21 cellular contexts compared by ENCODE assay signal in genomic region chr11:4654635-4655335, GRCh38. TPM values are rescaled to one million over a fixed set of nuclear protein-coding genes. Genes with fewer than 3 reads are reported as not detected.
DNase-seq lines count a peak whose midpoint lies in the region; ATAC-seq and TF ChIP-seq lines count a peak whose summit lies in the region.
"Had no signal": no experiment of that assay in that cellular context is flagged by ENCODE, and none has a peak within 500 bp of the region (broad histone marks: within the 10 kb centered on the region; RNA-seq: fewer than 3 reads in every experiment).

No MANE protein-coding gene starts in this region.

- no peak overlapping the region for H2AFZ ChIP-seq in H9 (ENCODE audit: low read length)
- H2AFZ ChIP-seq: GM23248 had no signal

- H3K4me2 ChIP-seq in H9 (ENCODE audit: insufficient read depth, insufficient read length, low read length), result no peak overlapping the region

- H2BK15ac ChIP-seq in H9 (ENCODE audit: low read depth, low read length), result no peak overlapping the region

- H3K79me2 ChIP-seq in H9 (ENCODE audit: insufficient read depth, low read length), result no peaks in the 10 kb centered on the region

- H3K79me1 ChIP-seq in H9 (ENCODE audit: insufficient read depth, low read depth, low read length, poor library complexity, severe bottlenecking), result no peaks in the 10 kb centered on the region

- H3K4ac ChIP-seq in H9 (ENCODE audit: low read depth, low read length), result no peak overlapping the region

- ATAC-seq in GM18517 (IDR thresholded peaks at IDR 0.05; ENCODE audit: unreplicated experiment), result peak; percentile 56
- peak; percentile 71 for ATAC-seq in GM19452 (IDR thresholded peaks at IDR 0.05; ENCODE audit: unreplicated experiment)
- ATAC-seq in stimulated activated effector memory CD8-positive, alpha-beta T cell treated with anti-CD3 and anti-CD28 coated beads, Interleukin-12 subunit alpha, Interleukin-12 subunit beta, amount 100 ng/mL, for 72 hours, result peak; percentile 65
- no peak for ATAC-seq in psoas muscle

- no peak overlapping the region for H4K8ac ChIP-seq in H9 (replicated peaks; ENCODE audit: insufficient read length, low read depth, low read length)

- no peak overlapping the region for H4K91ac ChIP-seq in H9 (ENCODE audit: insufficient read length, low read depth, low read length)

- no peak overlapping the region for H3K9ac ChIP-seq in H9 (ENCODE audit: extremely low read depth, insufficient read length, low read length)
- H3K9ac ChIP-seq: GM23248 had no signal

- H3K4me1 Mint-ChIP-seq in stimulated activated effector memory CD8-positive, alpha-beta T cell treated with anti-CD3 and anti-CD28 coated beads, Interleukin-12 subunit alpha, Interleukin-12 subunit beta, amount 100 ng/mL, for 72 hours, result no peaks in the 10 kb centered on the region
- H3K4me1 Mint-ChIP-seq in H9, result peaks cover 0 to 3% of the 10 kb centered on the region in 2 experiments; a peak in 1 of 4 replicates

- H3K36me3 Mint-ChIP-seq in stimulated activated effector memory CD8-positive, alpha-beta T cell treated with anti-CD3 and anti-CD28 coated beads, Interleukin-12 subunit alpha, Interleukin-12 subunit beta, amount 100 ng/mL, for 72 hours, result no peaks in the 10 kb centered on the region
- H3K36me3 Mint-ChIP-seq in H9 (ENCODE audit: insufficient read depth in 1 of 3, low read depth in 3 of 3), result no peaks in the 10 kb centered on the region

- DNase-seq in OCI-M1 (lab: John Stamatoyannopoulos, UW) (peak; percentile 30), psoas muscle (no peak), H9 (no peak), GM10248 (ENCODE audit: extremely low spot score) (no peak)
- DNase-seq in stimulated activated effector memory CD8-positive, alpha-beta T cell treated with anti-CD3 and anti-CD28 coated beads, Interleukin-12 subunit alpha, Interleukin-12 subunit beta, amount 100 ng/mL, for 72 hours (ENCODE audit: low spot score in 2 of 2), result no peak
- DNase-seq: CD4-positive, alpha-beta T cell; COR-L47; DMS79; GM23248; Karpas-422; NCI-H1694; NCI-H2081; NCI-H2171 treated with DMSO at 0.1 percent for 48 hours; NCI-H524 treated with DMSO at 0.1 percent for 48 hours; NCI-H82; SHP77 had no signal

- H3K9me3 ChIP-seq in psoas muscle (no peaks in the 10 kb centered on the region), H9 (ENCODE audit: control insufficient read depth, low read depth, low read length) (no peaks in the 10 kb centered on the region)
- H3K9me3 ChIP-seq: HAP-1 had no signal

- TF ChIP-seq CTCF in psoas muscle (IDR thresholded peaks at IDR 0.05) (no peak), H9 (conservative IDR thresholded peaks at IDR 0.05) (no peak), GM10248 (IDR thresholded peaks at IDR 0.05; ENCODE audit: control extremely low read depth, extremely low read depth, low read depth, missing control alignments) (no peak)

- H3K4me1 ChIP-seq in psoas muscle (no peaks in the 10 kb centered on the region), H9 (ENCODE audit: insufficient read depth, low read length) (no peaks in the 10 kb centered on the region)
- H3K4me1 ChIP-seq: HAP-1 had no signal

- H2AK5ac ChIP-seq in H9 (ENCODE audit: insufficient read length, low read length), result no peak overlapping the region

- no peak overlapping the region for H3T11ph ChIP-seq in H9 (ENCODE audit: low read length)

- CTCF ChIA-PET in GM10248 (lab: Yijun Ruan, JAX), result no interaction called here

- no peak overlapping the region for H3K27ac Mint-ChIP-seq in stimulated activated effector memory CD8-positive, alpha-beta T cell treated with anti-CD3 and anti-CD28 coated beads, Interleukin-12 subunit alpha, Interleukin-12 subunit beta, amount 100 ng/mL, for 72 hours
- no peak overlapping the region; a peak in 1 of 7 replicates for H3K27ac Mint-ChIP-seq in H9
- H3K27ac Mint-ChIP-seq: CD4-positive, alpha-beta T cell had no signal

- no peaks in the 10 kb centered on the region for H3K36me3 ChIP-seq in psoas muscle (ENCODE audit: insufficient read depth in 1 of 2, low read depth in 1 of 2)
- H3K36me3 ChIP-seq: HAP-1 had no signal

- H2BK5ac ChIP-seq in H9 (ENCODE audit: insufficient read length, low read length), result no peak overlapping the region

- H2BK20ac ChIP-seq in H9 (ENCODE audit: low read depth, low read length, poor library complexity, severe bottlenecking), result no peak overlapping the region

- 51 to 74% (median 73%) methylated on average over 2 of the region's 2 CpGs for WGBS in psoas muscle, 3 donors
- no CpG with 5 or more reads among the region's 2 CpGs for WGBS in H9 (ENCODE audit: extremely low coverage, insufficient read length, low lambda C conversion rate)

- H3K27me3 ChIP-seq in psoas muscle (ENCODE audit: insufficient read depth in 3 of 3, low read length in 2 of 3) (no peaks in the 10 kb centered on the region), H9 (ENCODE audit: insufficient read depth, low read length) (no peaks in the 10 kb centered on the region)

- H4K5ac ChIP-seq in H9 (ENCODE audit: insufficient read length, low read depth, low read length), result no peak overlapping the region

- H3K4me3 Mint-ChIP-seq in stimulated activated effector memory CD8-positive, alpha-beta T cell treated with anti-CD3 and anti-CD28 coated beads, Interleukin-12 subunit alpha, Interleukin-12 subunit beta, amount 100 ng/mL, for 72 hours, result no peak overlapping the region
- H3K4me3 Mint-ChIP-seq in H9, result no peak overlapping the region
- H3K4me3 Mint-ChIP-seq: CD4-positive, alpha-beta T cell had no signal

- H2BK120ac ChIP-seq in H9 (ENCODE audit: low read depth, low read length, poor library complexity, severe bottlenecking), result no peak overlapping the region

- no peaks in the 10 kb centered on the region for H3K27me3 Mint-ChIP-seq in H9 (ENCODE audit: low read depth)

- no peak overlapping the region for H3K23ac ChIP-seq in H9 (ENCODE audit: insufficient read length, low read depth, low read length)

- H3K14ac ChIP-seq in H9 (ENCODE audit: insufficient read depth, low read length), result no peak overlapping the region

- intact Hi-C loops in psoas muscle (cut with DNase I), result no loop called here

- no peak overlapping the region for H3K56ac ChIP-seq in H9 (ENCODE audit: insufficient read length, low read depth, low read length)

- no peaks in the 10 kb centered on the region for H3K23me2 ChIP-seq in H9 (ENCODE audit: insufficient read length, low read depth, low read length, poor library complexity, severe bottlenecking)

- no peak overlapping the region for H3K4me3 ChIP-seq in psoas muscle
- H3K4me3 ChIP-seq: GM23248, HAP-1 had no signal

- H3K9me3 Mint-ChIP-seq in stimulated activated effector memory CD8-positive, alpha-beta T cell treated with anti-CD3 and anti-CD28 coated beads, Interleukin-12 subunit alpha, Interleukin-12 subunit beta, amount 100 ng/mL, for 72 hours, result peaks cover 3% of the 10 kb centered on the region
- H3K9me3 Mint-ChIP-seq in H9, result no peaks in the 10 kb centered on the region
- H3K9me3 Mint-ChIP-seq: CD4-positive, alpha-beta T cell had no signal

- H4K20me1 ChIP-seq in H9 (ENCODE audit: control insufficient read depth, insufficient read depth, insufficient read length), result no peaks in the 10 kb centered on the region

- H3K27ac ChIP-seq in psoas muscle, result no peak overlapping the region
- no peak overlapping the region for H3K27ac ChIP-seq in H9 (ENCODE audit: insufficient read length, low read depth, low read length)
- H3K27ac ChIP-seq: GM23248 had no signal

- H2BK12ac ChIP-seq in H9 (ENCODE audit: insufficient read length, low read depth, low read length), result no peak overlapping the region

- H3K18ac ChIP-seq in H9 (ENCODE audit: insufficient read length, low read depth, low read length), result no peak overlapping the region

- POLR2A ChIA-PET in GM10248 (lab: Yijun Ruan, JAX), result no interaction called here

RNA-seq across cellular contexts. Expression of gene OR51E1, which starts 11.0 kb away (rescaled TPM):
- total RNA-seq in psoas muscle, result 1 to 10 TPM in 1 of 4 donors, under 1 TPM in 3; 0.61 to 2.1 (median 0.70) TPM
- 1 to 10 TPM in 1 of 3 donors, under 1 TPM in 2; 0.77 to 1.3 (median 0.94) TPM for polyA plus RNA-seq in psoas muscle
- total RNA-seq in H9 (2021), result not detected in 2 replicates
- total RNA-seq: CD4-positive, alpha-beta T cell; GM23248; M059J had no signal
- polyA plus RNA-seq: BJ, GM23248 had no signal

RNA-seq across cellular contexts. Expression of gene OR51D1, which starts 17.5 kb away (rescaled TPM):
- total RNA-seq in psoas muscle (not detected), H9 (2021) (not detected in 2 replicates)
- polyA plus RNA-seq in psoas muscle, result not detected
- total RNA-seq: CD4-positive, alpha-beta T cell; GM23248; M059J had no signal
- polyA plus RNA-seq: BJ, GM23248 had no signal

RNA-seq across cellular contexts. Expression of gene OR51E2, which starts 42.9 kb away (rescaled TPM):
- total RNA-seq in psoas muscle (under 1 TPM in 3 of 4 donors, not detected in 1; 0.10 to 0.19 (median 0.19) TPM), H9 (2021) (not detected in 2 replicates)
- polyA plus RNA-seq in psoas muscle, result under 1 TPM in 2 of 3 donors, not detected in 1; 0.21 to 0.23 TPM
- total RNA-seq: CD4-positive, alpha-beta T cell; GM23248; M059J had no signal
- polyA plus RNA-seq: BJ, GM23248 had no signal

RNA-seq across cellular contexts. Expression of gene TRIM68, which starts 46.8 kb away (rescaled TPM):
- total RNA-seq in psoas muscle, result 10 to 100 TPM in 1 of 4 donors, 1 to 10 TPM in 3; 4.9 to 11.0 (median 7.1) TPM
- polyA plus RNA-seq in psoas muscle, result 10 to 100 TPM in 1 of 3 donors, 1 to 10 TPM in 2; 3.7 to 12.5 (median 4.2) TPM
- total RNA-seq in H9 (2021), result 7.5 and 9.9 TPM in 2 replicates

RNA-seq across cellular contexts. Expression of gene MMP26, which starts 49.8 kb away (rescaled TPM):
- total RNA-seq in psoas muscle (not detected), H9 (2021) (not detected in 2 replicates)
- polyA plus RNA-seq in psoas muscle, result not detected
- total RNA-seq: CD4-positive, alpha-beta T cell; GM23248; M059J had no signal
- polyA plus RNA-seq: BJ, GM23248 had no signal

Comparison
In these comparisons a context has a peak if more than half of its experiments do, and no peak if none do; other contexts are left out.
1. ATAC-seq: peak in GM18517 (single experiment), GM19452 (single experiment) and stimulated activated effector memory CD8-positive, alpha-beta T cell treated with anti-CD3 and anti-CD28 coated beads, Interleukin-12 subunit alpha, Interleukin-12 subunit beta, amount 100 ng/mL, for 72 hours (single experiment); none in psoas muscle (0 of 4).